ENCODE assay signal across 8 cellular contexts in the genomic region with DNA sequence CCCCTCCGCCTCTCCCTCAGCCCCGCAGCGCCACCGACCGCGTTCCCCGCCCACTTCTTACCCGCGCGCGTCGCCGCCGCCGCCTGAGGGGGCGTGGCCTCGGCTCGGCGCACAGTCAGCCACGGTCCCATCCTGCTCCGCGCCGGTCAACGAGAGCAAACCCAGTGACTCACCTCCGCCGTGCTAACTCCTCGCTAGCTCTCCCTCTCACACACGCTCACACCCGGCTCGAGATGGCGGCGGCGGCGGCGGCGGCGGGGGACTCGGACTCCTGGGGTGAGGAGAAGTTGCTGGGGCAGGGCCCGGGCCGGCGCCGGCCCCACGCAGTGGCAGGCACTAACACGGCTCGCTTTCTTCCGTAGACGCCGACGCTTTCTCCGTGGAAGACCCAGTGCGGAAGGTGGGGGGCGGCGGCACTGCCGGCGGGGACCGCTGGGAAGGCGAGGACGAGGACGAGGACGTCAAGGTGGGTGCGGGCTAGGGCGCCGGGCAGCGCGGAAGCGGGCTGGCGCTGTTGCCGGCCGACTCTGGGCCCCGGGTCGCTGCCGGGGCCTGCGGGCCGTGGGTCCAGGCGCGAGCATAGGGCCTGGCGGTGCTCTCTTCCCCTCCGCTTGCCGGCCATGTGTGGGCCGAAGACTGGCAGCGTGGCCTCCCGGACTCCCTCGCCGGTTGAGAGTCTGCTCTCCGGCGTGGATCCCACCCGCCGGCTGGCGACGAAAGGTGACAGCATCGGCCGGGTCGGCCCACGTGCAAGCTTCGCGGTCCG.
A peak's percentile ranks its signal among the peaks of the same experiment; 100 is the strongest.
DNase-seq lines count a peak whose midpoint lies in the region; ATAC-seq and TF ChIP-seq lines count a peak whose summit lies in the region.

A gene with protein sequence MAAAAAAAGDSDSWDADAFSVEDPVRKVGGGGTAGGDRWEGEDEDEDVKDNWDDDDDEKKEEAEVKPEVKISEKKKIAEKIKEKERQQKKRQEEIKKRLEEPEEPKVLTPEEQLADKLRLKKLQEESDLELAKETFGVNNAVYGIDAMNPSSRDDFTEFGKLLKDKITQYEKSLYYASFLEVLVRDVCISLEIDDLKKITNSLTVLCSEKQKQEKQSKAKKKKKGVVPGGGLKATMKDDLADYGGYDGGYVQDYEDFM (plus strand): TSS at position 186 of the 766 bp plus-strand sequence. CDS start 48 bp downstream, at position 234.

- H3K27ac ChIP-seq in layer of hippocampus (ENCODE audit: low read depth, low read length), result peak within 1 kb of the TSS; percentile 97

- H3K27me3 ChIP-seq in layer of hippocampus (ENCODE audit: control insufficient read depth, insufficient read depth, low read length), result no peaks in the 10 kb centered on the region

- no peak for TF ChIP-seq CTCF in choroid plexus epithelial cell (conservative IDR thresholded peaks at IDR 0.05; ENCODE audit: low read depth, low read length)

- ATAC-seq in HG03432 (IDR thresholded peaks at IDR 0.05; ENCODE audit: unreplicated experiment), result peak; percentile 85

- DNase-seq in AG20443 (ENCODE audit: low spot score) (peak; percentile 98), NCI-H510A treated with DMSO at 0.1 percent for 48 hours (lab: John Stamatoyannopoulos, UW) (peak; percentile 91), choroid plexus epithelial cell (ENCODE audit: low read depth) (peak; percentile 98)
- DNase-seq in activated CD4-positive, alpha-beta T cell treated with anti-CD3 and anti-CD28 coated beads for 4 hours, result peak; percentile 93 to 95
- DNase-seq in stimulated activated CD4-positive, alpha-beta T cell treated with anti-CD3 and anti-CD28 coated beads, Interleukin-1b, Interleukin-23, amount 100 ng/mL, for 24 hours (ENCODE audit: low read depth in 4 of 4, low spot score in 1 of 4), result peak; percentile 82 to 91 (median 88)

- TF ChIP-seq POLR2A in GM19099 (IDR thresholded peaks at IDR 0.05; ENCODE audit: extremely low read depth, insufficient read length, low read depth), result peak; percentile 91

- H3K4me3 ChIP-seq in choroid plexus epithelial cell (ENCODE audit: low read depth, low read length), result peak within 1 kb of the TSS; percentile 72

Comparison
In these comparisons a context has a peak if more than half of its experiments do, and no peak if none do; other contexts are left out.
1. Peak in every context shown above with its lines: DNase-seq, ATAC-seq, H3K4me3 ChIP-seq and H3K27ac ChIP-seq.